11 cellular contexts compared by ENCODE assay signal in genomic region chr7:99926351-99926750, GRCh38. TPM values are rescaled to one million over a fixed set of nuclear protein-coding genes. Genes with fewer than 3 reads are reported as not detected.
"Had no signal": no experiment of that assay in that cellular context is flagged by ENCODE, and none has a peak within 500 bp of the region (broad histone marks: within the 10 kb centered on the region; RNA-seq: fewer than 3 reads in every experiment).

No MANE protein-coding gene starts in this region.

- DNase-seq: GM23248, H9, HCEC 1CT, IMR-90, KG1 had no signal

- H3K4me3 ChIP-seq: GM23248, K562 had no signal

- H3K4me3 Mint-ChIP-seq: H9 had no signal

- H2AFZ ChIP-seq: GM23248 had no signal

- H3K9ac ChIP-seq: GM23248 had no signal

- FAIRE-seq: H1, H54, HepG2, K562 had no signal

- H3K27ac ChIP-seq: GM23248, HL-60 had no signal

- H3K27ac Mint-ChIP-seq: H9 had no signal

- ATAC-seq: HepG2, K562 had no signal

RNA-seq across cellular contexts. Expression of gene GJC3, which starts 3.1 kb away (rescaled TPM):
- total RNA-seq: GM23248, IMR-90 had no signal
- polyA plus RNA-seq: GM23248, IMR-90 had no signal

RNA-seq across cellular contexts. Expression of gene AZGP1, which starts 49.5 kb away (rescaled TPM):
- total RNA-seq: GM23248, H9, HT1080, IMR-90 had no signal
- polyA plus RNA-seq: GM23248, IMR-90, K562 had no signal

RNA-seq across cellular contexts. Expression of gene OR2AE1, which starts 49.5 kb away (rescaled TPM):
- total RNA-seq: GM23248, H1, H9, HepG2, HT1080 had no signal
- polyA plus RNA-seq: GM23248, H1, HepG2, K562 had no signal
